ENCODE assay signal across 19 cellular contexts in the genomic region with DNA sequence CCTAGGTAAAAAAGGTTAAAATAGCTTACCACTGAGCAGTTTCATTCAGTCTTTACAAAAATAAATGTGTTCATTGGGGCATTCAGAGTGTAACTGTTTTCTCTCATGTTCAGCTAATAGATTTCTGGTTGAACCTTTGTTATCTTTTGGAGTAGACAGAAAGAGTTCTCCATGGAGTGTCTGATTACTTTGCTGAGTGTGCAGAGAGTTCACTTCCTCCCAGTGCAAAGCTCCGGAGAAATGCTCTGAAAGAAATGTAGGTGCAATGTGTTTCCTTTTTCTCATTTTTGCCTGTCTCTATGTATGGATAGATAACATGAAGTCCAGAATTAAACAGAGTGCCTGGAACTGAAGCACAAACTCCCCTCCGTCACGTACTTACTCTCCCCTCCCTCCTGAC.
"Had no signal": no experiment of that assay in that cellular context is flagged by ENCODE, and none has a peak within 500 bp of the region (broad histone marks: within the 10 kb centered on the region; RNA-seq: fewer than 3 reads in every experiment).

No MANE protein-coding gene starts in this region.

- H3K9me3 Mint-ChIP-seq: activated naive CD4-positive, alpha-beta T cell treated with anti-CD3 and anti-CD28 coated beads, Interleukin-2, amount 50 U/mL, for 24 hours; dendritic cell treated with granulocyte-macrophage colony-stimulating factor and Interleukin-4, amounts not matched to agents 40 ng/mL and 50 ng/mL, for 4 days; immature natural killer cell; natural killer cell; stimulated activated naive CD8-positive, alpha-beta T cell treated with anti-CD3 and anti-CD28 coated beads, Interleukin-15, Interleukin-2, amounts not matched to agents 100 ng/mL and 50 ng/mL, for 24 hours had no signal

- H3K27ac ChIP-seq: gastroesophageal sphincter, right atrium auricular region, upper lobe of left lung had no signal

- H3K4me1 ChIP-seq: gastroesophageal sphincter, upper lobe of left lung had no signal

- H3K27ac Mint-ChIP-seq: activated naive CD4-positive, alpha-beta T cell treated with anti-CD3 and anti-CD28 coated beads, Interleukin-2, amount 50 U/mL, for 24 hours; dendritic cell treated with granulocyte-macrophage colony-stimulating factor and Interleukin-4, amounts not matched to agents 40 ng/mL and 50 ng/mL, for 4 days; immature natural killer cell; natural killer cell; progenitor cell of endocrine pancreas; stimulated activated naive CD8-positive, alpha-beta T cell treated with anti-CD3 and anti-CD28 coated beads, Interleukin-15, Interleukin-2, amounts not matched to agents 100 ng/mL and 50 ng/mL, for 24 hours had no signal

- H3K27me3 Mint-ChIP-seq: activated naive CD4-positive, alpha-beta T cell treated with anti-CD3 and anti-CD28 coated beads, Interleukin-2, amount 50 U/mL, for 24 hours; dendritic cell treated with granulocyte-macrophage colony-stimulating factor and Interleukin-4, amounts not matched to agents 40 ng/mL and 50 ng/mL, for 4 days; progenitor cell of endocrine pancreas; stimulated activated naive CD8-positive, alpha-beta T cell treated with anti-CD3 and anti-CD28 coated beads, Interleukin-15, Interleukin-2, amounts not matched to agents 100 ng/mL and 50 ng/mL, for 24 hours had no signal

- H3K27me3 ChIP-seq: gastroesophageal sphincter, heart right ventricle, right atrium auricular region, upper lobe of left lung had no signal

- H3K36me3 Mint-ChIP-seq: natural killer cell had no signal

- ATAC-seq: activated CD4-positive, CD25-positive, alpha-beta regulatory T cell treated with anti-CD3 and anti-CD28 coated beads, Interleukin-2, amount 50 U/mL, for 24 hours; esophagus mucosa; gastroesophageal sphincter; heart right ventricle; natural killer cell had no signal

- H3K4me1 Mint-ChIP-seq: activated naive CD4-positive, alpha-beta T cell treated with anti-CD3 and anti-CD28 coated beads, Interleukin-2, amount 50 U/mL, for 24 hours; immature natural killer cell had no signal

- DNase-seq: activated gamma-delta T cell; effector CD8-positive, alpha-beta T cell; heart right ventricle; immature natural killer cell; mesendoderm; natural killer cell; nucleus accumbens; SW 1271; T-helper 2 cell; upper lobe of left lung had no signal

- H3K4me3 Mint-ChIP-seq: activated naive CD4-positive, alpha-beta T cell treated with anti-CD3 and anti-CD28 coated beads, Interleukin-2, amount 50 U/mL, for 24 hours; dendritic cell treated with granulocyte-macrophage colony-stimulating factor and Interleukin-4, amounts not matched to agents 40 ng/mL and 50 ng/mL, for 4 days; immature natural killer cell; natural killer cell; stimulated activated naive CD8-positive, alpha-beta T cell treated with anti-CD3 and anti-CD28 coated beads, Interleukin-15, Interleukin-2, amounts not matched to agents 100 ng/mL and 50 ng/mL, for 24 hours had no signal

- H3K36me3 ChIP-seq: gastroesophageal sphincter, heart right ventricle, right atrium auricular region, upper lobe of left lung had no signal

- H3K4me3 ChIP-seq: gastroesophageal sphincter, heart right ventricle, right atrium auricular region, upper lobe of left lung had no signal

- FAIRE-seq: bronchial epithelial cell had no signal

- H3K9me3 ChIP-seq: gastroesophageal sphincter, heart right ventricle, right atrium auricular region, upper lobe of left lung had no signal
